17 cellular contexts compared by ENCODE assay signal in genomic region chr5:109911731-109912130, GRCh38.
DNase-seq lines count a peak whose midpoint lies in the region; ATAC-seq lines count a peak whose summit lies in the region.
"Had no signal": no experiment of that assay in that cellular context is flagged by ENCODE, and none has a peak within 500 bp of the region (broad histone marks: within the 10 kb centered on the region; RNA-seq: fewer than 3 reads in every experiment).

No MANE protein-coding gene starts in this region.

- no peak for ATAC-seq in GM18519 (IDR thresholded peaks at IDR 0.05; ENCODE audit: low FRiP score, unreplicated experiment)
- ATAC-seq: effector memory CD8-positive, alpha-beta T cell had no signal

- DNase-seq in DMS 273 (lab: John Stamatoyannopoulos, UW; ENCODE audit: unreplicated experiment) (peak; percentile 55), M059J (ENCODE audit: low read depth) (peak; percentile 31), brain pericyte (ENCODE audit: low read depth, low spot score) (peak; percentile 80), NCI-H2196 treated with DMSO at 0.1 percent for 48 hours (lab: John Stamatoyannopoulos, UW; ENCODE audit: unreplicated experiment) (no peak), DMS79 (lab: John Stamatoyannopoulos, UW) (no peak), mucosa of gallbladder (ENCODE audit: low spot score) (no peak)
- DNase-seq: activated B cell treated with CpG ODN at 0.5 μM for 24 hours; activated effector memory CD4-positive, alpha-beta T cell treated with Interleukin-2 at 50 U/mL for 16 hours; effector memory CD8-positive, alpha-beta T cell; head of caudate nucleus; MV-4-11; naive B cell; SW 1271; testis had no signal

- H3K4me1 ChIP-seq in mesodermal cell (ENCODE audit: control insufficient read depth, insufficient read depth, low read length, poor library complexity, severe bottlenecking) = peaks cover 21% of the 10 kb centered on the region
- H3K4me1 ChIP-seq: prostate gland, testis had no signal

- H3K36me3 ChIP-seq in mesodermal cell (ENCODE audit: control insufficient read depth, insufficient read depth, low read length) = no peaks in the 10 kb centered on the region
- H3K36me3 ChIP-seq: prostate gland had no signal

- no peaks in the 10 kb centered on the region for H3K9me3 ChIP-seq in mesodermal cell (ENCODE audit: control insufficient read depth, low read length)
- H3K9me3 ChIP-seq: prostate gland, testis had no signal

- H3K27ac ChIP-seq in mesodermal cell (ENCODE audit: low read depth, low read length, severe bottlenecking) = peak overlapping the region; percentile 8
- H3K27ac ChIP-seq: prostate gland, testis had no signal

- no peak overlapping the region for H3K4me3 ChIP-seq in mesodermal cell (ENCODE audit: extremely low read depth, insufficient read depth, low read length, poor library complexity, severe bottlenecking)
- H3K4me3 ChIP-seq: prostate gland, testis had no signal

- WGBS in mesodermal cell (ENCODE audit: insufficient coverage in 2 of 2), 2 experiments = 70 to 88% methylated on average over 1 to 2 of the region's 3 CpGs

Comparison
In these comparisons a context has a peak if more than half of its experiments do, and no peak if none do; other contexts are left out.
1. DNase-seq: peak in DMS 273 (single experiment), M059J (single experiment) and brain pericyte (single experiment); none in NCI-H2196 treated with DMSO at 0.1 percent for 48 hours (single experiment), DMS79 (single experiment) and mucosa of gallbladder (single experiment).